ENCODE assay signal across 1 cellular context in the genomic region with DNA sequence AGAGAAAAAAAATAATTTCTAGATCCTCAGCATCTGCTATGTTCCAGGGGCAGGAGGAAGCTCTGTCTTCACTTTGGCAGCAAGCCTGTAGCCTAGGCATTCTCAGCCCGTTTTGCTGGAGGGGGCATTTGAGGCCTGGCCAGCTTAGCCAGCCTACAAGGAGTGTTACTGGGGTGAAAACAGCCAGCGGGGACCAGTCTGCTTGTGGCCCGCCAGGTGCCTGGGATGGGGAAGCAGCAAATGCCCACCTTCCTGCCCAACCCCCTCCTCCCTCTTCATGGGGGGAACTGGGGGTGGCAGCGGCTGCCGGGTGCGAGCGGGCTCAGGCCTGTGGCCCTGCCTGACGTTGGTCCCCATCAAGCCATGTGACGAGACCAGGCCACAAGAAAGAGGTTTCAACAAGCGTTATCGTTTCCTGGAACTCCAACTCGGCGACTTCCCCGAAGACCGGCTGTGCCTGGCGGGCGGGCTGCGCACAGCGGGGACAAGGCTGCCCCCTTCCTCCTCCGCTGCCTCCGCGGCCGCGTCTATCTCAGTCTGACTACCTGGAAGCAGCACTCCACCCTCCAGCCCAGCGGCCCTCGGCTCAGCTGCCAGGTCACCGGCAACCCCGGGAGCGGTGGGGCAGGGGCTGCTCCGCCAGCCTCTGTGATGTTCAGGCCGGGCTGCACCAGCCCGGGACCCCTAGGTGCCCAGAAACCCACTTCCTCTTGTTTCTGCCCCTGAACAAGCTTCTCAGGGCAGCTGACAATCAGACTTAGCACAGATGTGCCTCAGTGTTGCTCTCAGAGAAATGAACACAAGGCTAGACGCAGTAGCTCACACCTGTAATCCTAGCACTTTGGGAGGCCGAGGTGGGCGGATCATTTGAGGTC.
A peak's percentile ranks its signal among the peaks of the same experiment; 100 is the strongest.
TF ChIP-seq lines count a peak whose summit lies in the region.

No MANE protein-coding gene starts in this region.

TF ChIP-seq in K562, 482 proteins besides CTCF, POLR2A, EP300 and RAD21 (continued from another document and continues in another):
- TF ChIP-seq, protein P1, sequence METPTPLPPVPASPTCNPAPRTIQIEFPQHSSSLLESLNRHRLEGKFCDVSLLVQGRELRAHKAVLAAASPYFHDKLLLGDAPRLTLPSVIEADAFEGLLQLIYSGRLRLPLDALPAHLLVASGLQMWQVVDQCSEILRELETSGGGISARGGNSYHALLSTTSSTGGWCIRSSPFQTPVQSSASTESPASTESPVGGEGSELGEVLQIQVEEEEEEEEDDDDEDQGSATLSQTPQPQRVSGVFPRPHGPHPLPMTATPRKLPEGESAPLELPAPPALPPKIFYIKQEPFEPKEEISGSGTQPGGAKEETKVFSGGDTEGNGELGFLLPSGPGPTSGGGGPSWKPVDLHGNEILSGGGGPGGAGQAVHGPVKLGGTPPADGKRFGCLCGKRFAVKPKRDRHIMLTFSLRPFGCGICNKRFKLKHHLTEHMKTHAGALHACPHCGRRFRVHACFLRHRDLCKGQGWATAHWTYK (CRISPR knock-in tag; IDR thresholded peaks at IDR 0.05) = peak; percentile 94
- peak; percentile 29; the same call in 1 of the 2 replicates for TF ChIP-seq NFIC (IDR thresholded peaks at IDR 0.05)
- peak; percentile 42; the same call in 1 of the 2 replicates for TF ChIP-seq ZNF133 (CRISPR knock-in tag; IDR thresholded peaks at IDR 0.05)
- TF ChIP-seq RBM14 (IDR thresholded peaks at IDR 0.05; ENCODE audit: borderline replicate concordance, insufficient read depth, low read depth, low read length) = no peak
- TF ChIP-seq DACH1 (IDR thresholded peaks at IDR 0.05; ENCODE audit: partially characterized antibody) = peak; percentile 68
- no peak for TF ChIP-seq FOXM1 (IDR thresholded peaks at IDR 0.05; ENCODE audit: low read depth)
- TF ChIP-seq FOXM1 (CRISPR knock-in tag; IDR thresholded peaks at IDR 0.05; ENCODE audit: low read depth) = no peak
- TF ChIP-seq ELF2 (CRISPR knock-in tag; IDR thresholded peaks at IDR 0.05) = peak; percentile 86
- no peak for TF ChIP-seq SMAD2 (IDR thresholded peaks at IDR 0.05; ENCODE audit: low read depth, low read length)
- TF ChIP-seq TRIM24 (IDR thresholded peaks at IDR 0.05) = peak in 1 of 2 experiments; percentile 69; a peak in 1 of 4 replicates
- TF ChIP-seq, protein P2, sequence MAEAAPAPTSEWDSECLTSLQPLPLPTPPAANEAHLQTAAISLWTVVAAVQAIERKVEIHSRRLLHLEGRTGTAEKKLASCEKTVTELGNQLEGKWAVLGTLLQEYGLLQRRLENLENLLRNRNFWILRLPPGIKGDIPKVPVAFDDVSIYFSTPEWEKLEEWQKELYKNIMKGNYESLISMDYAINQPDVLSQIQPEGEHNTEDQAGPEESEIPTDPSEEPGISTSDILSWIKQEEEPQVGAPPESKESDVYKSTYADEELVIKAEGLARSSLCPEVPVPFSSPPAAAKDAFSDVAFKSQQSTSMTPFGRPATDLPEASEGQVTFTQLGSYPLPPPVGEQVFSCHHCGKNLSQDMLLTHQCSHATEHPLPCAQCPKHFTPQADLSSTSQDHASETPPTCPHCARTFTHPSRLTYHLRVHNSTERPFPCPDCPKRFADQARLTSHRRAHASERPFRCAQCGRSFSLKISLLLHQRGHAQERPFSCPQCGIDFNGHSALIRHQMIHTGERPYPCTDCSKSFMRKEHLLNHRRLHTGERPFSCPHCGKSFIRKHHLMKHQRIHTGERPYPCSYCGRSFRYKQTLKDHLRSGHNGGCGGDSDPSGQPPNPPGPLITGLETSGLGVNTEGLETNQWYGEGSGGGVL (CRISPR knock-in tag; IDR thresholded peaks at IDR 0.05) = no peak; the same call in 1 of the 2 replicates
- TF ChIP-seq, protein P3, sequence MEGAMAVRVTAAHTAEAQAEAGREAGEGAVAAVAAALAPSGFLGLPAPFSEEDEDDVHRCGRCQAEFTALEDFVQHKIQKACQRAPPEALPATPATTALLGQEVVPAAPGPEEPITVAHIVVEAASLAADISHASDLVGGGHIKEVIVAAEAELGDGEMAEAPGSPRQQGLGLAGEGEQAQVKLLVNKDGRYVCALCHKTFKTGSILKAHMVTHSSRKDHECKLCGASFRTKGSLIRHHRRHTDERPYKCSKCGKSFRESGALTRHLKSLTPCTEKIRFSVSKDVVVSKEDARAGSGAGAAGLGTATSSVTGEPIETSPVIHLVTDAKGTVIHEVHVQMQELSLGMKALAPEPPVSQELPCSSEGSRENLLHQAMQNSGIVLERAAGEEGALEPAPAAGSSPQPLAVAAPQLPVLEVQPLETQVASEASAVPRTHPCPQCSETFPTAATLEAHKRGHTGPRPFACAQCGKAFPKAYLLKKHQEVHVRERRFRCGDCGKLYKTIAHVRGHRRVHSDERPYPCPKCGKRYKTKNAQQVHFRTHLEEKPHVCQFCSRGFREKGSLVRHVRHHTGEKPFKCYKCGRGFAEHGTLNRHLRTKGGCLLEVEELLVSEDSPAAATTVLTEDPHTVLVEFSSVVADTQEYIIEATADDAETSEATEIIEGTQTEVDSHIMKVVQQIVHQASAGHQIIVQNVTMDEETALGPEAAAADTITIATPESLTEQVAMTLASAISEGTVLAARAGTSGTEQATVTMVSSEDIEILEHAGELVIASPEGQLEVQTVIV (CRISPR knock-in tag; IDR thresholded peaks at IDR 0.05; ENCODE audit: borderline replicate concordance) = peak; percentile 68; the same call in 1 of the 2 replicates
- no peak for TF ChIP-seq ZNF217 (CRISPR knock-in tag; IDR thresholded peaks at IDR 0.05)
- TF ChIP-seq, protein P4, sequence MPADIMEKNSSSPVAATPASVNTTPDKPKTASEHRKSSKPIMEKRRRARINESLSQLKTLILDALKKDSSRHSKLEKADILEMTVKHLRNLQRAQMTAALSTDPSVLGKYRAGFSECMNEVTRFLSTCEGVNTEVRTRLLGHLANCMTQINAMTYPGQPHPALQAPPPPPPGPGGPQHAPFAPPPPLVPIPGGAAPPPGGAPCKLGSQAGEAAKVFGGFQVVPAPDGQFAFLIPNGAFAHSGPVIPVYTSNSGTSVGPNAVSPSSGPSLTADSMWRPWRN (IDR thresholded peaks at IDR 0.05; ENCODE audit: low read depth) = peak; percentile 51; the same call in 1 of the 2 replicates
- no peak for TF ChIP-seq ZNF384 (IDR thresholded peaks at IDR 0.05; ENCODE audit: low read depth, low read length)
- TF ChIP-seq KAT8 (IDR thresholded peaks at IDR 0.05; ENCODE audit: low read depth) = no peak
- TF ChIP-seq IFI16 (CRISPR knock-in tag; IDR thresholded peaks at IDR 0.05) = 0 out of 2 replicates have a peak, but pooled peaks have one; percentile 55
- TF ChIP-seq ZNF239 (CRISPR knock-in tag; IDR thresholded peaks at IDR 0.05) = peak; percentile 53
- no peak for TF ChIP-seq ZNF551 (CRISPR knock-in tag; IDR thresholded peaks at IDR 0.05)
- TF ChIP-seq CBFA2T2 (conservative IDR thresholded peaks at IDR 0.05) = peak; percentile 49
- TF ChIP-seq GTF2E2 (tag; IDR thresholded peaks at IDR 0.05) = peak; percentile 34; the same call in 1 of the 2 replicates
- TF ChIP-seq, protein P5, sequence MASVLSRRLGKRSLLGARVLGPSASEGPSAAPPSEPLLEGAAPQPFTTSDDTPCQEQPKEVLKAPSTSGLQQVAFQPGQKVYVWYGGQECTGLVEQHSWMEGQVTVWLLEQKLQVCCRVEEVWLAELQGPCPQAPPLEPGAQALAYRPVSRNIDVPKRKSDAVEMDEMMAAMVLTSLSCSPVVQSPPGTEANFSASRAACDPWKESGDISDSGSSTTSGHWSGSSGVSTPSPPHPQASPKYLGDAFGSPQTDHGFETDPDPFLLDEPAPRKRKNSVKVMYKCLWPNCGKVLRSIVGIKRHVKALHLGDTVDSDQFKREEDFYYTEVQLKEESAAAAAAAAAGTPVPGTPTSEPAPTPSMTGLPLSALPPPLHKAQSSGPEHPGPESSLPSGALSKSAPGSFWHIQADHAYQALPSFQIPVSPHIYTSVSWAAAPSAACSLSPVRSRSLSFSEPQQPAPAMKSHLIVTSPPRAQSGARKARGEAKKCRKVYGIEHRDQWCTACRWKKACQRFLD (CRISPR knock-in tag; IDR thresholded peaks at IDR 0.05) = peak; percentile 97
- TF ChIP-seq, protein P6, sequence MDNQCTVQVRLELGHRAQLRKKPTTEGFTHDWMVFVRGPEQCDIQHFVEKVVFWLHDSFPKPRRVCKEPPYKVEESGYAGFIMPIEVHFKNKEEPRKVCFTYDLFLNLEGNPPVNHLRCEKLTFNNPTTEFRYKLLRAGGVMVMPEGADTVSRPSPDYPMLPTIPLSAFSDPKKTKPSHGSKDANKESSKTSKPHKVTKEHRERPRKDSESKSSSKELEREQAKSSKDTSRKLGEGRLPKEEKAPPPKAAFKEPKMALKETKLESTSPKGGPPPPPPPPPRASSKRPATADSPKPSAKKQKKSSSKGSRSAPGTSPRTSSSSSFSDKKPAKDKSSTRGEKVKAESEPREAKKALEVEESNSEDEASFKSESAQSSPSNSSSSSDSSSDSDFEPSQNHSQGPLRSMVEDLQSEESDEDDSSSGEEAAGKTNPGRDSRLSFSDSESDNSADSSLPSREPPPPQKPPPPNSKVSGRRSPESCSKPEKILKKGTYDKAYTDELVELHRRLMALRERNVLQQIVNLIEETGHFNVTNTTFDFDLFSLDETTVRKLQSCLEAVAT (IDR thresholded peaks at IDR 0.05) = 0 out of 4 replicates have a peak, but pooled peaks of 1 of the 2 experiments have one; percentile 22
- 0 out of 2 replicates have a peak, but pooled peaks have one; percentile 23 for TF ChIP-seq GTF2F1 (IDR thresholded peaks at IDR 0.05; ENCODE audit: low read depth, low read length)
- peak; percentile 22 for TF ChIP-seq ZFP36 (IDR thresholded peaks at IDR 0.05; ENCODE audit: low read depth, low read length, partially characterized antibody)
- TF ChIP-seq, protein P7, sequence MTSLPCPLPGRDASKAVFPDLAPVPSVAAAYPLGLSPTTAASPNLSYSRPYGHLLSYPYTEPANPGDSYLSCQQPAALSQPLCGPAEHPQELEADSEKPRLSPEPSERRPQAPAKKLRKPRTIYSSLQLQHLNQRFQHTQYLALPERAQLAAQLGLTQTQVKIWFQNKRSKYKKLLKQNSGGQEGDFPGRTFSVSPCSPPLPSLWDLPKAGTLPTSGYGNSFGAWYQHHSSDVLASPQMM (CRISPR knock-in tag; IDR thresholded peaks at IDR 0.05) = no peak
- TF ChIP-seq ZNF436 (CRISPR knock-in tag; IDR thresholded peaks at IDR 0.05) = no peak
- no peak for TF ChIP-seq TCF7L2 (IDR thresholded peaks at IDR 0.05; ENCODE audit: low read depth, low read length)
- peak; percentile 62; the same call in 1 of the 2 replicates for TF ChIP-seq ZNF41 (CRISPR knock-in tag; conservative IDR thresholded peaks at IDR 0.05)
- TF ChIP-seq, protein P8, sequence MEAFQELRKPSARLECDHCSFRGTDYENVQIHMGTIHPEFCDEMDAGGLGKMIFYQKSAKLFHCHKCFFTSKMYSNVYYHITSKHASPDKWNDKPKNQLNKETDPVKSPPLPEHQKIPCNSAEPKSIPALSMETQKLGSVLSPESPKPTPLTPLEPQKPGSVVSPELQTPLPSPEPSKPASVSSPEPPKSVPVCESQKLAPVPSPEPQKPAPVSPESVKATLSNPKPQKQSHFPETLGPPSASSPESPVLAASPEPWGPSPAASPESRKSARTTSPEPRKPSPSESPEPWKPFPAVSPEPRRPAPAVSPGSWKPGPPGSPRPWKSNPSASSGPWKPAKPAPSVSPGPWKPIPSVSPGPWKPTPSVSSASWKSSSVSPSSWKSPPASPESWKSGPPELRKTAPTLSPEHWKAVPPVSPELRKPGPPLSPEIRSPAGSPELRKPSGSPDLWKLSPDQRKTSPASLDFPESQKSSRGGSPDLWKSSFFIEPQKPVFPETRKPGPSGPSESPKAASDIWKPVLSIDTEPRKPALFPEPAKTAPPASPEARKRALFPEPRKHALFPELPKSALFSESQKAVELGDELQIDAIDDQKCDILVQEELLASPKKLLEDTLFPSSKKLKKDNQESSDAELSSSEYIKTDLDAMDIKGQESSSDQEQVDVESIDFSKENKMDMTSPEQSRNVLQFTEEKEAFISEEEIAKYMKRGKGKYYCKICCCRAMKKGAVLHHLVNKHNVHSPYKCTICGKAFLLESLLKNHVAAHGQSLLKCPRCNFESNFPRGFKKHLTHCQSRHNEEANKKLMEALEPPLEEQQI (IDR thresholded peaks at IDR 0.05) = no peak
- TF ChIP-seq SPI1 (IDR thresholded peaks at IDR 0.05; ENCODE audit: borderline replicate concordance, low read depth, low read length) = peak; percentile 59; the same call in 1 of the 2 replicates
- TF ChIP-seq PTTG1 (tag; IDR thresholded peaks at IDR 0.05; ENCODE audit: low read depth) = peak; percentile 42; the same call in 1 of the 2 replicates
- TF ChIP-seq, protein P9, sequence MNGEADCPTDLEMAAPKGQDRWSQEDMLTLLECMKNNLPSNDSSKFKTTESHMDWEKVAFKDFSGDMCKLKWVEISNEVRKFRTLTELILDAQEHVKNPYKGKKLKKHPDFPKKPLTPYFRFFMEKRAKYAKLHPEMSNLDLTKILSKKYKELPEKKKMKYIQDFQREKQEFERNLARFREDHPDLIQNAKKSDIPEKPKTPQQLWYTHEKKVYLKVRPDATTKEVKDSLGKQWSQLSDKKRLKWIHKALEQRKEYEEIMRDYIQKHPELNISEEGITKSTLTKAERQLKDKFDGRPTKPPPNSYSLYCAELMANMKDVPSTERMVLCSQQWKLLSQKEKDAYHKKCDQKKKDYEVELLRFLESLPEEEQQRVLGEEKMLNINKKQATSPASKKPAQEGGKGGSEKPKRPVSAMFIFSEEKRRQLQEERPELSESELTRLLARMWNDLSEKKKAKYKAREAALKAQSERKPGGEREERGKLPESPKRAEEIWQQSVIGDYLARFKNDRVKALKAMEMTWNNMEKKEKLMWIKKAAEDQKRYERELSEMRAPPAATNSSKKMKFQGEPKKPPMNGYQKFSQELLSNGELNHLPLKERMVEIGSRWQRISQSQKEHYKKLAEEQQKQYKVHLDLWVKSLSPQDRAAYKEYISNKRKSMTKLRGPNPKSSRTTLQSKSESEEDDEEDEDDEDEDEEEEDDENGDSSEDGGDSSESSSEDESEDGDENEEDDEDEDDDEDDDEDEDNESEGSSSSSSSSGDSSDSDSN (IDR thresholded peaks at IDR 0.05; ENCODE audit: borderline replicate concordance in 1 of 2, low read depth in 2 of 2, low read length in 2 of 2) = peak; percentile 99 to 100
- peak; percentile 60; the same call in 1 of the 2 replicates for TF ChIP-seq GABPB1 (CRISPR knock-in tag; IDR thresholded peaks at IDR 0.05)
- 0 out of 2 replicates have a peak, but pooled peaks have one; percentile 23 for TF ChIP-seq ZNF444 (CRISPR knock-in tag; IDR thresholded peaks at IDR 0.05)
- TF ChIP-seq EZH2 (IDR thresholded peaks at IDR 0.05; ENCODE audit: borderline replicate concordance, low read depth, low read length) = no peak
- TF ChIP-seq ATF1 (CRISPR knock-in tag; IDR thresholded peaks at IDR 0.05) = no peak
- peak; percentile 91 for TF ChIP-seq ATF1 (tag; IDR thresholded peaks at IDR 0.05)
- TF ChIP-seq NCOA1 (IDR thresholded peaks at IDR 0.05; ENCODE audit: low read depth) = peak; percentile 69; the same call in 1 of the 2 replicates
